ENCODE assay signal across 9 cellular contexts in the genomic region with DNA sequence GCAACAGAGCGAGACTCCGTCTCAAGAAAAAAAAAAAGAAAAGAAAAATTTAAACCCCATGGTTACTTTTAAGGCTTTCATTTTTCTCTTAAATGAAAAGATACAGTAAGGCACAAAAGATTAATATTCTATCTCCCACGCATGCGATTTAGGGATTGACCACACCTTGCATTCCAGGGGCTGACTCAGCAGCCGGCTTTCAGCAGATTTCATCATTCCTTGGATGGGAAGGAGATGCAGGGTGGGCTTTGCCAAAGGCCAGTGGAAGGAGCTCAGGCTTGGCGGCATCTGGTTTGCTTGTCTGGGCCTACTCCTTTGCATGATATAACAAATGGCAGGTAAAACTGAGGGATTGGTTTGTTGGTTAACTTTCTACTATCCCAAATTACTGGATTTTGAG. TPM values are rescaled to one million over a fixed set of nuclear protein-coding genes. Genes with fewer than 3 reads are reported as not detected.
A peak's percentile ranks its signal among the peaks of the same experiment; 100 is the strongest.
DNase-seq lines count a peak whose midpoint lies in the region; FAIRE-seq and TF ChIP-seq lines count a peak whose summit lies in the region.
"Not testable (repeated sequence)": the region's sequence is repeated elsewhere in the genome, so short reads cannot be mapped to it uniquely, and the experiment has no call there.
"Had no signal": no experiment of that assay in that cellular context is flagged by ENCODE, and none has a peak within 500 bp of the region (broad histone marks: within the 10 kb centered on the region; RNA-seq: fewer than 3 reads in every experiment).

No MANE protein-coding gene starts in this region.

- CTCF ChIA-PET in AG04450 (lab: Charles Lee); SK-N-SH (lab: Yijun Ruan, JAX): not testable (repeated sequence)

- not testable (repeated sequence) for H4K20me1 ChIP-seq in SK-N-SH (ENCODE audit: insufficient read depth)

- H3K79me2 ChIP-seq in SK-N-SH (ENCODE audit: insufficient read depth) = not testable (repeated sequence)

- not testable (repeated sequence) for H3K9me2 ChIP-seq in SK-N-SH

- not testable (repeated sequence) for H3F3A ChIP-seq in SK-N-SH (replicated peaks; ENCODE audit: insufficient read depth)

- not testable (repeated sequence) for H3K9ac ChIP-seq in SK-N-SH

- H3K27ac ChIP-seq in AG04450 (ENCODE audit: low read depth, low read length); SK-N-SH (ENCODE audit: low read depth in 2 of 2, low read length in 1 of 2); sigmoid colon: not testable (repeated sequence)

- not testable (repeated sequence) for TF ChIP-seq POLR2A in sigmoid colon (IDR thresholded peaks at IDR 0.05)

- H2AFZ ChIP-seq in SK-N-SH (ENCODE audit: low read depth) = not testable (repeated sequence)

- not testable (repeated sequence) for FAIRE-seq in bronchial epithelial cell (lab: Jason Lieb, UNC)

- not testable (repeated sequence) for H3K4me1 ChIP-seq in SK-N-SH (ENCODE audit: control insufficient read depth in 1 of 2, insufficient read depth in 2 of 2, low read depth in 1 of 2, low read length in 1 of 2); sigmoid colon

- not testable (repeated sequence) for H3K4me3 ChIP-seq in AG04450 (ENCODE audit: low read depth, low read length); SK-N-SH (ENCODE audit: low read depth in 2 of 2, low read length in 1 of 2); bronchial epithelial cell (ENCODE audit: low read depth, low read length); fibroblast of pulmonary artery (replicated peaks; ENCODE audit: low read depth, low read length); sigmoid colon

- not testable (repeated sequence) for H3K9me3 ChIP-seq in AG04450 (ENCODE audit: control insufficient read depth, insufficient read depth, low read length); SK-N-SH; sigmoid colon

- intact Hi-C loops in sigmoid colon (cut with DNase I) = not testable (repeated sequence)

- not testable (repeated sequence) for H3K4me2 ChIP-seq in SK-N-SH

- not testable (repeated sequence) for TF ChIP-seq RAD21 in SK-N-SH (IDR thresholded peaks at IDR 0.05; ENCODE audit: low read length)

- 89% methylated on average over 6 of the region's 6 CpGs for WGBS in SK-N-SH (ENCODE audit: low lambda C conversion rate)
- WGBS in sigmoid colon, 2 donors = 94 to 97% methylated on average over 6 of the region's 6 CpGs

- not testable (repeated sequence) for TF ChIP-seq CTCF in AG04450 (IDR thresholded peaks at IDR 0.05; ENCODE audit: low read depth, low read length); SK-N-SH (IDR thresholded peaks at IDR 0.05); bronchial epithelial cell (IDR thresholded peaks at IDR 0.05; ENCODE audit: insufficient read depth, low read length, severe bottlenecking); fibroblast of pulmonary artery (IDR thresholded peaks at IDR 0.05; ENCODE audit: low read length, missing control alignments); sigmoid colon (IDR thresholded peaks at IDR 0.05)

- H3K27me3 ChIP-seq in AG04450 (ENCODE audit: control insufficient read depth, insufficient read depth, low read length); SK-N-SH (ENCODE audit: insufficient read depth); bronchial epithelial cell (ENCODE audit: control insufficient read depth, insufficient read depth, low read length); sigmoid colon: not testable (repeated sequence)

- POLR2A ChIA-PET in AG04450 (lab: Yijun Ruan, JAX); SK-N-SH (lab: Yijun Ruan, JAX): not testable (repeated sequence)

- DNase-seq in AG04450 (ENCODE audit: low read depth, low spot score) = peak; percentile 32
- peak; percentile 83 for DNase-seq in ELR (ENCODE audit: low read depth)
- peak; percentile 62 for DNase-seq in LHCN-M2 (ENCODE audit: low read depth)
- DNase-seq in SK-N-SH = not testable (repeated sequence)
- peak; percentile 66 for DNase-seq in bronchial epithelial cell (ENCODE audit: low read depth)
- DNase-seq in fibroblast of pulmonary artery (ENCODE audit: low read depth) = peak; percentile 75
- DNase-seq in kidney tubule cell (ENCODE audit: low spot score) = peak; percentile 17
- peak; percentile 74 for DNase-seq in sigmoid colon

- TF ChIP-seq EP300 in SK-N-SH (IDR thresholded peaks at IDR 0.05; ENCODE audit: borderline replicate concordance in 1 of 2, low read depth in 1 of 2, low read length in 1 of 2); sigmoid colon (IDR thresholded peaks at IDR 0.05): not testable (repeated sequence)

- H3K36me3 ChIP-seq in SK-N-SH (replicated peaks in 1 of 2; ENCODE audit: control insufficient read depth in 1 of 2, insufficient read depth in 2 of 2, low read length in 1 of 2) (peaks cover 13 to 38% of the 10 kb centered on the region in 2 experiments), sigmoid colon (peaks cover 0 to 16% (median 2%) of the 10 kb centered on the region in 4 donors)
- not testable (repeated sequence) for H3K36me3 ChIP-seq in bronchial epithelial cell (ENCODE audit: control insufficient read depth, insufficient read depth, low read length)

TF ChIP-seq in SK-N-SH, 30 proteins besides CTCF, POLR2A, EP300 and RAD21:
- TF ChIP-seq TCF12 (IDR thresholded peaks at IDR 0.05) = peak; percentile 6; the same call in 1 of the 2 replicates
- TF ChIP-seq JUND (IDR thresholded peaks at IDR 0.05) = 0 out of 2 replicates have a peak, but pooled peaks have one; percentile 7
TF ChIP-seq in SK-N-SH: peak in this region for 2; not testable (repeated sequence) for 28.

RNA-seq across cellular contexts. Expression of gene FKBP9, which starts 22.0 kb away (rescaled TPM):
- polyA plus RNA-seq in AG04450 (2011; rRNA removed) = 177 and 204 TPM in 2 replicates
- polyA minus RNA-seq in AG04450 (2011; rRNA and poly(A)+ RNA removed) = 180 and 203 TPM in 2 replicates
- 289 and 303 TPM in 2 replicates for total RNA-seq in LHCN-M2 (2014; rRNA removed)
- 234 TPM for polyA plus RNA-seq in LHCN-M2 (2012)
- polyA plus RNA-seq in SK-N-SH (2012; rRNA removed) = 211 and 219 TPM in 2 replicates
- polyA plus RNA-seq in SK-N-SH (2012; cell fraction: cytosol; rRNA removed) = 262 TPM in 2 replicates
- polyA plus RNA-seq in SK-N-SH (2012; cell fraction: nucleus; rRNA removed) = 143 and 147 TPM in 2 replicates
- total RNA-seq in bronchial epithelial cell = 468 and 571 TPM in 2 replicates
- total RNA-seq in sigmoid colon = 100 to 1,000 TPM in 2 of 4 donors, 10 to 100 TPM in 2; 79.6 to 161 (median 114) TPM
- 10 to 100 TPM; 12.3 to 39.2 (median 19.2) TPM for polyA plus RNA-seq in sigmoid colon
- total RNA-seq: CD4-positive, CD25-positive, alpha-beta regulatory T cell had no signal
